In genomic region chr19:5843295-5843927, GRCh38 we compare ENCODE assay signal across 1 cellular context.
TF ChIP-seq lines count a peak whose summit lies in the region.

No MANE protein-coding gene starts in this region.

TF ChIP-seq in GM12891, 5 proteins besides CTCF, POLR2A, EP300 and RAD21:
- TF ChIP-seq PAX5 (IDR thresholded peaks at IDR 0.05; ENCODE audit: insufficient read depth, low read length, severe bottlenecking) (no peak), SPI1 (IDR thresholded peaks at IDR 0.05; ENCODE audit: low read depth, low read length) (no peak), POLR2AphosphoS5 (IDR thresholded peaks at IDR 0.05; ENCODE audit: low read depth, low read length) (no peak), TAF1 (IDR thresholded peaks at IDR 0.05; ENCODE audit: low read depth, low read length) (no peak), POU2F2 (IDR thresholded peaks at IDR 0.05; ENCODE audit: low read depth, low read length) (no peak)
TF ChIP-seq in GM12891: peak in this region for 0.
